Comparison of ENCODE assay signal across 10 cellular contexts in the genomic region with DNA sequence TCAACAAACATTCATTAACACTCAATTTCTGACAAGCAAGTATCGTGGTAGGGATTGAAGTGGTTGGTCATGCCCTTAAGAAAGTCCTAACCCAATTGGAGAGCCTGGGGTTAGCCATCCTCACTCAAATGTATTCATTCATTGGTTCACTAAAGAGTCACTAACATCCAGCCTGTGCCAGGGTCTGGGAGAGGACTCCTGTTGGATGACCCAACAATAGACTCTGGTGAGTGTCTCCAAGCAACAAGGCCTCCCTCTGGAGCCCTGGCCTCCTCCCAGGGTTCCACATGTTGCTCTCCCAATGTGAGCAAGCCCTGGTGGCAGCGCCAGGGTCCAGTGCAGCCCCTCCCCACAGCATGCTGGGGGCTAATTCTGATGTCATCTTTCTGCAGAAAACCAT. TPM values are rescaled to one million over a fixed set of nuclear protein-coding genes. Genes with fewer than 3 reads are reported as not detected.
"Had no signal": no experiment of that assay in that cellular context is flagged by ENCODE, and none has a peak within 500 bp of the region (broad histone marks: within the 10 kb centered on the region; RNA-seq: fewer than 3 reads in every experiment).

A gene (plus strand): TSS at position 301 of the 400 bp plus-strand sequence. CDS start 185 bp downstream, outside the sequence.

- FAIRE-seq: HepG2, HTR-8/SVneo, K562 had no signal

- H3K4me3 ChIP-seq: K562 had no signal

- DNase-seq: IMR-90, KBM-7, KG1 had no signal

- ATAC-seq: HepG2, K562 had no signal

- H3K27ac ChIP-seq: HL-60 had no signal

RNA-seq across cellular contexts. Expression of the gene that starts here (rescaled TPM):
- total RNA-seq: HepG2, HT-29, HT1080, IMR-90, K562 had no signal
- polyA plus RNA-seq: HepG2, IgD-negative memory B cell, IMR-90, K562 had no signal
